35 cellular contexts compared by ENCODE assay signal in genomic region chr5:1359713-1360112, GRCh38.
"Had no signal": no experiment of that assay in that cellular context is flagged by ENCODE, and none has a peak within 500 bp of the region (broad histone marks: within the 10 kb centered on the region; RNA-seq: fewer than 3 reads in every experiment).

No MANE protein-coding gene starts in this region.

- H3K4me1 ChIP-seq: ascending aorta had no signal

- H3K4me1 Mint-ChIP-seq: activated CD4-positive, alpha-beta memory T cell treated with anti-CD3 and anti-CD28 coated beads, Interleukin-2, amount 10 ng/mL, durations not matched to agents 7 days and 5 days; activated CD4-positive, alpha-beta T cell treated with anti-CD3 and anti-CD28 coated beads, Interleukin-2, amount 10 ng/mL, durations not matched to agents 7 days and 5 days; activated CD8-positive, alpha-beta memory T cell treated with anti-CD3 and anti-CD28 coated beads, Interleukin-2, amount 10 ng/mL, durations not matched to agents 7 days and 5 days; activated naive CD4-positive, alpha-beta T cell treated with anti-CD3 and anti-CD28 coated beads, Interleukin-2, amount 10 ng/mL, durations not matched to agents 7 days and 5 days; activated naive CD4-positive, alpha-beta T cell treated with anti-CD3 and anti-CD28 coated beads, Interleukin-2, amount 50 U/mL, for 24 hours; activated naive CD8-positive, alpha-beta T cell treated with anti-CD3 and anti-CD28 coated beads, Interleukin-2, amount 10 ng/mL, durations not matched to agents 7 days and 5 days; activated naive CD8-positive, alpha-beta T cell treated with anti-CD3 and anti-CD28 coated beads, Interleukin-2, amount 50 U/mL, for 24 hours; brain; central memory CD8-positive, alpha-beta T cell had no signal

- DNase-seq: activated B cell treated with CpG ODN at 0.5 μM for 24 hours; activated CD4-positive, alpha-beta memory T cell treated with anti-CD3 and anti-CD28 coated beads, Interleukin-2, amount 10 ng/mL, durations not matched to agents 7 days and 5 days; activated CD4-positive, alpha-beta T cell treated with anti-CD3 and anti-CD28 coated beads for 4 hours; activated CD4-positive, alpha-beta T cell treated with anti-CD3 and anti-CD28 coated beads, Interleukin-2, amount 10 ng/mL, durations not matched to agents 7 days and 5 days; activated CD4-positive, alpha-beta T cell treated with anti-CD3 and anti-CD28 coated beads, Interleukin-2, amount 50 U/mL, for 48 hours; activated CD4-positive, CD25-positive, alpha-beta regulatory T cell treated with anti-CD3 and anti-CD28 coated beads, Interleukin-2, amount 50 U/mL, for 72 hours; activated CD8-positive, alpha-beta memory T cell treated with anti-CD3 and anti-CD28 coated beads for 24 hours; activated CD8-positive, alpha-beta memory T cell treated with anti-CD3 and anti-CD28 coated beads, Interleukin-2, amount 10 ng/mL, durations not matched to agents 7 days and 5 days; activated CD8-positive, alpha-beta memory T cell treated with anti-CD3 and anti-CD28 coated beads, Interleukin-2, amount 50 U/mL, for 48 hours; activated CD8-positive, alpha-beta T cell treated with anti-CD3 and anti-CD28 coated beads, Interleukin-2, amount 10 ng/mL, durations not matched to agents 7 days and 5 days; activated effector memory CD4-positive, alpha-beta T cell treated with Interleukin-2 at 50 U/mL for 16 hours; activated gamma-delta T cell; activated naive CD4-positive, alpha-beta T cell treated with anti-CD3 and anti-CD28 coated beads, Interleukin-2, amount 10 ng/mL, durations not matched to agents 7 days and 5 days; activated naive CD4-positive, alpha-beta T cell treated with Interleukin-2 at 50 U/mL for 16 hours; activated naive CD8-positive, alpha-beta T cell treated with anti-CD3 and anti-CD28 coated beads, Interleukin-2, amount 10 ng/mL, durations not matched to agents 7 days and 5 days; activated naive CD8-positive, alpha-beta T cell treated with anti-CD3 and anti-CD28 coated beads, Interleukin-2, amount 50 U/mL, for 24 hours; activated T-cell treated with anti-CD3 and anti-CD28 coated beads, Interleukin-2, amount 50 U/mL, for 24 hours; activated T-cell treated with anti-CD3 and anti-CD28 coated beads, Interleukin-2, amount 50 U/mL, for 48 hours; amygdala; anterior cingulate cortex; caudate nucleus; cerebellar nuclear complex; T-helper 2 cell; T-helper 9 cell had no signal

- FAIRE-seq: bronchial epithelial cell, TTC549 had no signal

- H3K27me3 ChIP-seq: ascending aorta had no signal

- H3K4me3 Mint-ChIP-seq: activated B cell treated with CpG ODN at 0.5 μM for 24 hours; activated CD4-positive, alpha-beta memory T cell treated with anti-CD3 and anti-CD28 coated beads, Interleukin-2, amount 10 ng/mL, durations not matched to agents 7 days and 5 days; activated CD4-positive, alpha-beta T cell treated with anti-CD3 and anti-CD28 coated beads, Interleukin-2, amount 10 ng/mL, durations not matched to agents 7 days and 5 days; activated CD8-positive, alpha-beta memory T cell treated with anti-CD3 and anti-CD28 coated beads, Interleukin-2, amount 10 ng/mL, durations not matched to agents 7 days and 5 days; activated CD8-positive, alpha-beta T cell treated with anti-CD3 and anti-CD28 coated beads, Interleukin-2, amount 10 ng/mL, durations not matched to agents 7 days and 5 days; activated naive CD4-positive, alpha-beta T cell treated with anti-CD3 and anti-CD28 coated beads, Interleukin-2, amount 10 ng/mL, durations not matched to agents 7 days and 5 days; activated naive CD4-positive, alpha-beta T cell treated with anti-CD3 and anti-CD28 coated beads, Interleukin-2, amount 50 U/mL, for 24 hours; activated naive CD8-positive, alpha-beta T cell; activated naive CD8-positive, alpha-beta T cell treated with anti-CD3 and anti-CD28 coated beads, Interleukin-2, amount 10 ng/mL, durations not matched to agents 7 days and 5 days; activated naive CD8-positive, alpha-beta T cell treated with anti-CD3 and anti-CD28 coated beads, Interleukin-2, amount 50 U/mL, for 24 hours; activated T-cell treated with anti-CD3 and anti-CD28 coated beads, Interleukin-2, amount 50 U/mL, for 24 hours; brain; central memory CD8-positive, alpha-beta T cell; T-helper 2 cell treated with Interferon-gamma antibody and Interleukin-4, amounts not matched to agents 5 μg/mL and 100 μg/mL, for 36 hours had no signal

- ATAC-seq: activated CD8-positive, alpha-beta memory T cell treated with anti-CD3 and anti-CD28 coated beads, Interleukin-2, amount 10 ng/mL, durations not matched to agents 7 days and 5 days; activated CD8-positive, alpha-beta T cell treated with anti-CD3 and anti-CD28 coated beads, Interleukin-2, amount 10 ng/mL, durations not matched to agents 7 days and 5 days; activated naive CD8-positive, alpha-beta T cell treated with anti-CD3 and anti-CD28 coated beads, Interleukin-2, amount 50 U/mL, for 24 hours had no signal

- H3K27me3 Mint-ChIP-seq: activated naive CD8-positive, alpha-beta T cell had no signal

- H3K9me3 ChIP-seq: ascending aorta had no signal

- H3K4me3 ChIP-seq: ascending aorta, cardiac muscle cell had no signal

- H3K36me3 Mint-ChIP-seq: activated CD8-positive, alpha-beta memory T cell treated with anti-CD3 and anti-CD28 coated beads, Interleukin-2, amount 10 ng/mL, durations not matched to agents 7 days and 5 days; activated naive CD4-positive, alpha-beta T cell treated with anti-CD3 and anti-CD28 coated beads, Interleukin-2, amount 10 ng/mL, durations not matched to agents 7 days and 5 days; activated naive CD4-positive, alpha-beta T cell treated with anti-CD3 and anti-CD28 coated beads, Interleukin-2, amount 50 U/mL, for 24 hours; activated naive CD8-positive, alpha-beta T cell; activated naive CD8-positive, alpha-beta T cell treated with anti-CD3 and anti-CD28 coated beads, Interleukin-2, amount 10 ng/mL, durations not matched to agents 7 days and 5 days; brain had no signal

- H3K27ac ChIP-seq: ascending aorta, cardiac muscle cell, VCaP had no signal

- H3K27ac Mint-ChIP-seq: activated B cell treated with CpG ODN at 0.5 μM for 24 hours; activated CD4-positive, alpha-beta memory T cell treated with anti-CD3 and anti-CD28 coated beads, Interleukin-2, amount 10 ng/mL, durations not matched to agents 7 days and 5 days; activated CD4-positive, alpha-beta T cell treated with anti-CD3 and anti-CD28 coated beads, Interleukin-2, amount 10 ng/mL, durations not matched to agents 7 days and 5 days; activated CD8-positive, alpha-beta memory T cell treated with anti-CD3 and anti-CD28 coated beads, Interleukin-2, amount 10 ng/mL, durations not matched to agents 7 days and 5 days; activated CD8-positive, alpha-beta T cell treated with anti-CD3 and anti-CD28 coated beads, Interleukin-2, amount 10 ng/mL, durations not matched to agents 7 days and 5 days; activated naive CD4-positive, alpha-beta T cell treated with anti-CD3 and anti-CD28 coated beads, Interleukin-2, amount 10 ng/mL, durations not matched to agents 7 days and 5 days; activated naive CD4-positive, alpha-beta T cell treated with anti-CD3 and anti-CD28 coated beads, Interleukin-2, amount 50 U/mL, for 24 hours; activated naive CD8-positive, alpha-beta T cell; activated naive CD8-positive, alpha-beta T cell treated with anti-CD3 and anti-CD28 coated beads, Interleukin-2, amount 10 ng/mL, durations not matched to agents 7 days and 5 days; activated naive CD8-positive, alpha-beta T cell treated with anti-CD3 and anti-CD28 coated beads, Interleukin-2, amount 50 U/mL, for 24 hours; activated T-cell treated with anti-CD3 and anti-CD28 coated beads, Interleukin-2, amount 50 U/mL, for 24 hours; activated T-helper 2 cell treated with anti-CD3 and anti-CD28 coated beads, Interferon-gamma antibody, Interleukin-2, Interleukin-4, amounts not matched to agents 10 μg/mL and 5 μg/mL and 100 μg/mL, durations not matched to agents 14 hours and 24 hours and 36 hours; brain; T-helper 2 cell treated with Interferon-gamma antibody and Interleukin-4, amounts not matched to agents 5 μg/mL and 100 μg/mL, for 36 hours had no signal

- H3K36me3 ChIP-seq: ascending aorta, cardiac muscle cell had no signal

- H3K9me3 Mint-ChIP-seq: activated B cell treated with CpG ODN at 0.5 μM for 24 hours; activated CD4-positive, alpha-beta memory T cell treated with anti-CD3 and anti-CD28 coated beads, Interleukin-2, amount 10 ng/mL, durations not matched to agents 7 days and 5 days; activated CD4-positive, alpha-beta T cell treated with anti-CD3 and anti-CD28 coated beads, Interleukin-2, amount 10 ng/mL, durations not matched to agents 7 days and 5 days; activated naive CD4-positive, alpha-beta T cell treated with anti-CD3 and anti-CD28 coated beads, Interleukin-2, amount 10 ng/mL, durations not matched to agents 7 days and 5 days; activated naive CD4-positive, alpha-beta T cell treated with anti-CD3 and anti-CD28 coated beads, Interleukin-2, amount 50 U/mL, for 24 hours; activated naive CD8-positive, alpha-beta T cell treated with anti-CD3 and anti-CD28 coated beads, Interleukin-2, amount 10 ng/mL, durations not matched to agents 7 days and 5 days; activated naive CD8-positive, alpha-beta T cell treated with anti-CD3 and anti-CD28 coated beads, Interleukin-2, amount 50 U/mL, for 24 hours; activated T-cell treated with anti-CD3 and anti-CD28 coated beads, Interleukin-2, amount 50 U/mL, for 24 hours; activated T-helper 2 cell treated with anti-CD3 and anti-CD28 coated beads, Interferon-gamma antibody, Interleukin-2, Interleukin-4, amounts not matched to agents 10 μg/mL and 5 μg/mL and 100 μg/mL, durations not matched to agents 14 hours and 24 hours and 36 hours; brain; central memory CD8-positive, alpha-beta T cell; T-helper 2 cell treated with Interferon-gamma antibody and Interleukin-4, amounts not matched to agents 5 μg/mL and 100 μg/mL, for 36 hours had no signal
